Comparison of ENCODE assay signal across 8 cellular contexts in genomic region chr15:64596701-64597468, GRCh38.
DNase-seq lines count a peak whose midpoint lies in the region; ATAC-seq lines count a peak whose summit lies in the region.

No MANE protein-coding gene starts in this region.

- no peaks in the 10 kb centered on the region for H3K27me3 Mint-ChIP-seq in activated T-cell treated with anti-CD3 and anti-CD28 coated beads, Interleukin-2, amount 50 U/mL, for 24 hours
- no peaks in the 10 kb centered on the region for H3K27me3 Mint-ChIP-seq in naive thymus-derived CD4-positive, alpha-beta T cell

- no peaks in the 10 kb centered on the region for H3K27me3 ChIP-seq in endocrine pancreas (ENCODE audit: control insufficient read depth, insufficient read depth, low read length)
- H3K27me3 ChIP-seq in naive thymus-derived CD4-positive, alpha-beta T cell (ENCODE audit: control insufficient read depth in 2 of 2, insufficient read depth in 2 of 2, low read length in 2 of 2): no peaks in the 10 kb centered on the region

- intact Hi-C loops in naive thymus-derived CD4-positive, alpha-beta T cell (cut with micrococcal nuclease): loop anchor here (1.0 to 5.0 kb wide), 5 partner anchors 14 to 40 kb away; no protein-coding TSS in a partner anchor

- in situ Hi-C loops in SK-MEL-5 (cut with HindIII; ENCODE audit: low pct_unique_long_range_greater_than_20kb, low sequenced_read_pairs): no loop called here

- POLR2A ChIA-PET in naive thymus-derived CD4-positive, alpha-beta T cell (lab: Charles Lee): interaction anchor here (0.6 to 3.7 kb wide), 12 partner anchors 9 to 244 kb away, joined by 3 to 25 read pairs (median 4); no protein-coding TSS in a partner anchor

- H3K9ac ChIP-seq in endocrine pancreas (ENCODE audit: control insufficient read depth, insufficient read depth, low read length): peak overlapping the region; percentile 54

- peak overlapping the region; percentile 73 for H3K27ac ChIP-seq in naive thymus-derived CD4-positive, alpha-beta T cell (ENCODE audit: low read depth, low read length)

- CTCF ChIA-PET in naive thymus-derived CD4-positive, alpha-beta T cell (lab: Charles Lee): interaction anchor here (0.6 to 1.7 kb wide), 6 partner anchors 51 to 377 kb away, joined by 3 to 7 read pairs (median 4); no protein-coding TSS in a partner anchor

- H3K4me3 ChIP-seq in endocrine pancreas (ENCODE audit: control insufficient read depth, insufficient read depth, low read length): peak overlapping the region; percentile 78
- peak overlapping the region; percentile 47 for H3K4me3 ChIP-seq in naive thymus-derived CD4-positive, alpha-beta T cell (ENCODE audit: low read length)

- peak; percentile 81 for ATAC-seq in naive thymus-derived CD4-positive, alpha-beta T cell

- no peaks in the 10 kb centered on the region for H3K36me3 ChIP-seq in endocrine pancreas (ENCODE audit: control insufficient read depth, insufficient read depth, low read length)
- H3K36me3 ChIP-seq in naive thymus-derived CD4-positive, alpha-beta T cell (ENCODE audit: control insufficient read depth in 2 of 3, insufficient read depth in 3 of 3, low read length in 3 of 3): no peaks in the 10 kb centered on the region

- H3K9me3 ChIP-seq in endocrine pancreas (ENCODE audit: control insufficient read depth, low read length): no peaks in the 10 kb centered on the region
- H3K9me3 ChIP-seq in naive thymus-derived CD4-positive, alpha-beta T cell (ENCODE audit: control insufficient read depth in 2 of 3, low read length in 3 of 3): no peaks in the 10 kb centered on the region

- H3K4me1 Mint-ChIP-seq in activated T-cell treated with anti-CD3 and anti-CD28 coated beads, Interleukin-2, amount 50 U/mL, for 24 hours (ENCODE audit: low read depth): peaks cover 63% of the 10 kb centered on the region
- peaks cover 41 to 84% (median 69%) of the 10 kb centered on the region in 7 donors for H3K4me1 Mint-ChIP-seq in naive thymus-derived CD4-positive, alpha-beta T cell

- peaks cover 2% of the 10 kb centered on the region for H3K9me3 Mint-ChIP-seq in activated T-cell treated with anti-CD3 and anti-CD28 coated beads, Interleukin-2, amount 50 U/mL, for 24 hours
- no peaks in the 10 kb centered on the region for H3K9me3 Mint-ChIP-seq in naive thymus-derived CD4-positive, alpha-beta T cell

- peak; percentile 37 for DNase-seq in activated T-cell treated with anti-CD3 and anti-CD28 coated beads, Interleukin-2, amount 50 U/mL, for 24 hours
- DNase-seq in activated T-cell treated with anti-CD3 and anti-CD28 coated beads for 4 hours (no peak), LHCN-M2 (ENCODE audit: low read depth) (peak; percentile 65), SK-MEL-5 (ENCODE audit: low read depth, low spot score) (peak; percentile 32)
- DNase-seq in naive thymus-derived CD4-positive, alpha-beta T cell: peak in 6 of 9 donors; percentile 51 to 68 (median 61)
- no peak for DNase-seq in activated effector memory CD4-positive, alpha-beta T cell treated with anti-CD3 and anti-CD28 coated beads, Interleukin-2, amount 50 U/mL, for 16 hours
- DNase-seq in activated CD4-positive, CD25-positive, alpha-beta regulatory T cell (lab: John Stamatoyannopoulos, UW): no peak

- H3K27ac Mint-ChIP-seq in activated T-cell treated with anti-CD3 and anti-CD28 coated beads, Interleukin-2, amount 50 U/mL, for 24 hours: peak overlapping the region; percentile 95
- H3K27ac Mint-ChIP-seq in naive thymus-derived CD4-positive, alpha-beta T cell: peak overlapping the region; percentile 89 to 99 (median 94)

- peak overlapping the region; percentile 76 for H3K4me3 Mint-ChIP-seq in activated T-cell treated with anti-CD3 and anti-CD28 coated beads, Interleukin-2, amount 50 U/mL, for 24 hours
- peak overlapping the region; percentile 77 to 92 (median 87) for H3K4me3 Mint-ChIP-seq in naive thymus-derived CD4-positive, alpha-beta T cell

- peaks cover 6% of the 10 kb centered on the region for H3K36me3 Mint-ChIP-seq in activated T-cell treated with anti-CD3 and anti-CD28 coated beads, Interleukin-2, amount 50 U/mL, for 24 hours (ENCODE audit: low read depth)
- H3K36me3 Mint-ChIP-seq in naive thymus-derived CD4-positive, alpha-beta T cell: peaks cover 0 to 11% (median 6%) of the 10 kb centered on the region in 5 donors

- H3K4me1 ChIP-seq in endocrine pancreas (ENCODE audit: control insufficient read depth, insufficient read depth, low read length): peaks cover 2% of the 10 kb centered on the region
- peaks cover 6 to 41% of the 10 kb centered on the region in 2 donors for H3K4me1 ChIP-seq in naive thymus-derived CD4-positive, alpha-beta T cell (ENCODE audit: control insufficient read depth in 2 of 2, insufficient read depth in 2 of 2, low read length in 2 of 2)

Comparison
In these comparisons a context has a peak if more than half of its experiments do, and no peak if none do; other contexts are left out.
1. DNase-seq: peak in activated T-cell treated with anti-CD3 and anti-CD28 coated beads, Interleukin-2, amount 50 U/mL, for 24 hours (single experiment), LHCN-M2 (single experiment), SK-MEL-5 (single experiment) and naive thymus-derived CD4-positive, alpha-beta T cell (6 of 9); none in activated T-cell treated with anti-CD3 and anti-CD28 coated beads for 4 hours (single experiment), activated effector memory CD4-positive, alpha-beta T cell treated with anti-CD3 and anti-CD28 coated beads, Interleukin-2, amount 50 U/mL, for 16 hours (single experiment) and activated CD4-positive, CD25-positive, alpha-beta regulatory T cell (0 of 4).